In genomic region chr15:51374131-51374530, GRCh38 we compare ENCODE assay signal across 29 cellular contexts. TPM values are rescaled to one million over a fixed set of nuclear protein-coding genes. Genes with fewer than 3 reads are reported as not detected.
A peak's percentile ranks its signal among the peaks of the same experiment; 100 is the strongest.
DNase-seq lines count a peak whose midpoint lies in the region; ATAC-seq lines count a peak whose summit lies in the region.
"Had no signal": no experiment of that assay in that cellular context is flagged by ENCODE, and none has a peak within 500 bp of the region (broad histone marks: within the 10 kb centered on the region; RNA-seq: fewer than 3 reads in every experiment).

No MANE protein-coding gene starts in this region.

- H3K36me3 Mint-ChIP-seq in activated naive CD8-positive, alpha-beta T cell treated with anti-CD3 and anti-CD28 coated beads for 36 hours = no peaks in the 10 kb centered on the region
- H3K36me3 Mint-ChIP-seq: activated CD4-positive, alpha-beta memory T cell treated with anti-CD3 and anti-CD28 coated beads for 36 hours; CD4-positive, CD25-positive, alpha-beta regulatory T cell; IgD-negative memory B cell; mesothelial cell of epicardium; naive B cell had no signal

- in situ Hi-C loops in HAP-1 (cut with MboI; ENCODE audit: low sequenced_read_pairs) = no loop called here

- peak; percentile 23 to 27 for DNase-seq in HAP-1 (ENCODE audit: low spot score in 2 of 2)
- DNase-seq in NCI-H146 treated with DMSO at 0.1 percent for 48 hours (lab: John Stamatoyannopoulos, UW; ENCODE audit: unreplicated experiment) = peak; percentile 94
- DNase-seq in NCI-H748 treated with DMSO at 0.1 percent for 48 hours (lab: John Stamatoyannopoulos, UW) = peak; percentile 95
- no peak for DNase-seq in activated naive CD8-positive, alpha-beta T cell treated with anti-CD3 and anti-CD28 coated beads for 36 hours
- no peak for DNase-seq in H4 (ENCODE audit: low spot score)
- no peak for DNase-seq in GF-D8 (lab: John Stamatoyannopoulos, UW)
- DNase-seq: activated CD4-positive, alpha-beta memory T cell treated with anti-CD3 and anti-CD28 coated beads for 36 hours; activated CD4-positive, alpha-beta T cell treated with anti-CD3 and anti-CD28 coated beads for 1 hour; activated naive CD4-positive, alpha-beta T cell; CD4-positive, CD25-positive, alpha-beta regulatory T cell; H7; naive B cell; NCI-H1048; NCI-H2171 treated with DMSO at 0.1 percent for 48 hours; NCI-H510A treated with DMSO at 0.1 percent for 48 hours; right lobe of liver; SHP77 treated with DMSO at 0.1 percent for 48 hours; spleen; stimulated activated CD4-positive, alpha-beta T cell treated with anti-CD3 and anti-CD28 coated beads, Interleukin-2, amount 100 ng/mL, for 24 hours; stimulated activated naive CD8-positive, alpha-beta T cell treated with anti-CD3 and anti-CD28 coated beads, Interleukin-15, Interleukin-2, amounts not matched to agents 100 U/mL and 50 U/mL, for 24 hours had no signal

- H3K27ac Mint-ChIP-seq in activated naive CD8-positive, alpha-beta T cell treated with anti-CD3 and anti-CD28 coated beads for 36 hours = no peak overlapping the region
- H3K27ac Mint-ChIP-seq: activated CD4-positive, alpha-beta memory T cell treated with anti-CD3 and anti-CD28 coated beads for 36 hours; CD4-positive, CD25-positive, alpha-beta regulatory T cell; IgD-negative memory B cell; mesothelial cell of epicardium; naive B cell; progenitor cell of endocrine pancreas had no signal

- H3K27me3 ChIP-seq in HAP-1 (ENCODE audit: low read depth) (no peaks in the 10 kb centered on the region), layer of hippocampus (ENCODE audit: control insufficient read depth, insufficient read depth, low read length) (no peaks in the 10 kb centered on the region)
- H3K27me3 ChIP-seq: right lobe of liver, spleen had no signal

- no peaks in the 10 kb centered on the region for H3K27me3 Mint-ChIP-seq in activated naive CD8-positive, alpha-beta T cell treated with anti-CD3 and anti-CD28 coated beads for 36 hours
- H3K27me3 Mint-ChIP-seq: activated CD4-positive, alpha-beta memory T cell treated with anti-CD3 and anti-CD28 coated beads for 36 hours; CD4-positive, CD25-positive, alpha-beta regulatory T cell; central memory CD8-positive, alpha-beta T cell; IgD-negative memory B cell; naive B cell had no signal

- H3K36me3 ChIP-seq in HAP-1 (replicated peaks) = no peaks in the 10 kb centered on the region
- H3K36me3 ChIP-seq: right lobe of liver, spleen had no signal

- H3K27ac ChIP-seq in layer of hippocampus (ENCODE audit: low read depth, low read length) = peak overlapping the region; percentile 60
- H3K27ac ChIP-seq: right lobe of liver, spleen had no signal

- H3K4me3 Mint-ChIP-seq in activated naive CD8-positive, alpha-beta T cell treated with anti-CD3 and anti-CD28 coated beads for 36 hours = no peak overlapping the region
- H3K4me3 Mint-ChIP-seq: activated CD4-positive, alpha-beta memory T cell treated with anti-CD3 and anti-CD28 coated beads for 36 hours; CD4-positive, CD25-positive, alpha-beta regulatory T cell; central memory CD8-positive, alpha-beta T cell; IgD-negative memory B cell; mesothelial cell of epicardium; naive B cell had no signal

- no peak for ATAC-seq in HG03135 (IDR thresholded peaks at IDR 0.05; ENCODE audit: unreplicated experiment)
- ATAC-seq: GM12878; stimulated activated naive CD8-positive, alpha-beta T cell treated with anti-CD3 and anti-CD28 coated beads, Interleukin-15, Interleukin-2, amounts not matched to agents 100 U/mL and 50 U/mL, for 24 hours had no signal

- no peaks in the 10 kb centered on the region for H3K9me3 Mint-ChIP-seq in activated naive CD8-positive, alpha-beta T cell treated with anti-CD3 and anti-CD28 coated beads for 36 hours
- H3K9me3 Mint-ChIP-seq: activated CD4-positive, alpha-beta memory T cell treated with anti-CD3 and anti-CD28 coated beads for 36 hours; central memory CD8-positive, alpha-beta T cell; IgD-negative memory B cell; mesothelial cell of epicardium; naive B cell had no signal

- H3K4me1 ChIP-seq in HAP-1 = no peaks in the 10 kb centered on the region; the same call in 1 of the 2 replicates
- H3K4me1 ChIP-seq: right lobe of liver, spleen had no signal

- no peak overlapping the region for H3K4me3 ChIP-seq in HAP-1
- H3K4me3 ChIP-seq: GM12878, right lobe of liver, spleen had no signal

- no peaks in the 10 kb centered on the region for H3K9me3 ChIP-seq in HAP-1
- H3K9me3 ChIP-seq: right lobe of liver, spleen had no signal

- H3K4me1 Mint-ChIP-seq in activated naive CD8-positive, alpha-beta T cell treated with anti-CD3 and anti-CD28 coated beads for 36 hours = no peaks in the 10 kb centered on the region
- H3K4me1 Mint-ChIP-seq: CD4-positive, CD25-positive, alpha-beta regulatory T cell; central memory CD8-positive, alpha-beta T cell; IgD-negative memory B cell; naive B cell had no signal

RNA-seq across cellular contexts. Expression of gene GLDN, which starts 32.7 kb away (rescaled TPM):
- not detected for total RNA-seq in activated naive CD8-positive, alpha-beta T cell treated with anti-CD3 and anti-CD28 coated beads for 36 hours
- 55.3 and 66.0 TPM in 2 replicates for total RNA-seq in H4 (2014; rRNA removed; shearing (Covaris generic))
- total RNA-seq: activated CD4-positive, alpha-beta memory T cell treated with anti-CD3 and anti-CD28 coated beads for 36 hours; CD4-positive, CD25-positive, alpha-beta regulatory T cell; dermis microvascular lymphatic vessel endothelial cell; kidney epithelial cell had no signal

RNA-seq across cellular contexts. Expression of gene CYP19A1, which starts 35.7 kb away (rescaled TPM):
- total RNA-seq in activated naive CD8-positive, alpha-beta T cell treated with anti-CD3 and anti-CD28 coated beads for 36 hours = not detected
- 0.90 and 4.8 TPM in 2 replicates for total RNA-seq in H4 (2014; rRNA removed; shearing (Covaris generic))
- total RNA-seq: activated CD4-positive, alpha-beta memory T cell treated with anti-CD3 and anti-CD28 coated beads for 36 hours; dermis microvascular lymphatic vessel endothelial cell; H7; kidney epithelial cell; mesothelial cell of epicardium; progenitor cell of endocrine pancreas; right lobe of liver had no signal

Comparison
In these comparisons a context has a peak if more than half of its experiments do, and no peak if none do; other contexts are left out.
1. DNase-seq: peak in HAP-1 (2 of 2), NCI-H146 treated with DMSO at 0.1 percent for 48 hours (single experiment) and NCI-H748 treated with DMSO at 0.1 percent for 48 hours (single experiment); none in activated naive CD8-positive, alpha-beta T cell treated with anti-CD3 and anti-CD28 coated beads for 36 hours (single experiment), H4 (single experiment) and GF-D8 (single experiment).
2. RNA of gene GLDN, which starts 32.7 kb away (total RNA-seq): 55.3 to 66.0 TPM in H4; not detected in activated naive CD8-positive, alpha-beta T cell treated with anti-CD3 and anti-CD28 coated beads for 36 hours; every median in the first group is over 10 times any median in the second.